In the genomic region with DNA sequence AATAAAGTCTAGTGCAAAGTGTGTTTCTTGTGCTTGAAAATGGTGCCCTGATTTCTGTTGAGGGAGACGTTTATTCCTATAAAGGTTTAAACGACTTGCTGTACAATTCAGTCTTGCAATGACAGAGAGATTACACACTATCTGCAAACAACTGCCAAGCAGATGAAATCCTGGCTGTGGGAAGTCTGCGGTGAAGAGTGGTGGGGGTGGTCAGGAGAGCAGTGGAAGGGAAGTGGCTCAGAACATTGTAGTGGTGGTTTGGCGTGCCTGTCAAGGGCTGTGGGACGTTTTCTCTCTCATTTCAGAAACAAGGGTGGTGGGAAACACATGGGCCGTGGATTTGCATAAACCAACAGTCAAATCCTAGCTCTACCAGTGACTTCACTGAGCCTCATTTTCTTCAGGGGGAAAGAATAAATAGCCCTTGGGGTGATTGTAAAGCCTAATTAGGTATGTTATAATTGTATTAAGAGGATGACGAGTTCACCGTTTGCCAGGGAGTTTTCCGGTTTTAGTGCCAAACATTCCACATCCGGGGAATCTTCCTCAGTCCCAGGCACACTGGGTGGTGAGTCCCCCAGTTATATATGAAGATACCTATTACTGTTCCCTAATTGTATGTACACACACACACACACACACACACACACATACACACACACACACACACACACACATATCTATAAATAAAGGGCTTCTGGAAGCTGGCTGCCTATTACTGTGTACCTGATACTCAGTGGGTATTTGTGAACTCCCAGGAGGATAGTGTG, we compare ENCODE assay signal across 1 cellular context.
TF ChIP-seq lines count a peak whose summit lies in the region.

No MANE protein-coding gene starts in this region.

TF ChIP-seq in IMR-90, 13 proteins besides CTCF, POLR2A, EP300 and RAD21 (continued from another document):
- TF ChIP-seq RFX5 (IDR thresholded peaks at IDR 0.05; ENCODE audit: low read depth, low read length) (no peak), MAZ (IDR thresholded peaks at IDR 0.05; ENCODE audit: borderline replicate concordance, low read depth, low read length) (peak; percentile 89), CHD1 (IDR thresholded peaks at IDR 0.05; ENCODE audit: low read depth, low read length) (no peak), BHLHE40 (IDR thresholded peaks at IDR 0.05; ENCODE audit: low read depth, low read length) (0 out of 2 replicates have a peak, but pooled peaks have one; percentile 30), MAFK (IDR thresholded peaks at IDR 0.05; ENCODE audit: low read depth, low read length) (peak; percentile 29; the same call in 1 of the 2 replicates)
